ENCODE assay signal across 19 cellular contexts in the genomic region with DNA sequence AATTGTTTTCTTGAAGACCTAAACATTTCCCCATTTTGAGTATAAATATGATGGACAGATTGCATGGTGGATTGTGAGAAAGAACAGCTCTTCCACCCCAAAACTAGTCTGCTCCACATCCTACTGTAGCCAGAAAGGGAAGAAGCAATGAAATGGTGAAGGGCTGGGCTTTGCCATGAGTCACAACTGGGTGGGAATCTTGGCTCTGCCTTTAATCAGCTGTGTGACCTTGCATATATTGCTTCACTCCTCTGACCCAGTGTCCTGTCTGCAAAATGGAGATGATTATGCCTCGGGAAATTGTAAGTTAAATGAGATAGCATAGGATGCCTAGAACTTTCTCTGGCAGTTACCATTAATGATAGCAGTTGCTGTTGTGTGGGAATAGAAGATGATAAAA.
DNase-seq lines count a peak whose midpoint lies in the region; TF ChIP-seq lines count a peak whose summit lies in the region.
"Had no signal": no experiment of that assay in that cellular context is flagged by ENCODE, and none has a peak within 500 bp of the region (broad histone marks: within the 10 kb centered on the region; RNA-seq: fewer than 3 reads in every experiment).

No MANE protein-coding gene starts in this region.

- H3K4me1 ChIP-seq in GM23248 (ENCODE audit: insufficient read depth): peaks cover 7% of the 10 kb centered on the region; the same call in 1 of the 2 replicates
- peaks cover 2% of the 10 kb centered on the region for H3K4me1 ChIP-seq in fibroblast of lung (ENCODE audit: control insufficient read depth, extremely low read depth, insufficient read depth, low read length)

- H3K9ac ChIP-seq in GM23248: no peak overlapping the region
- no peak overlapping the region for H3K9ac ChIP-seq in fibroblast of lung (ENCODE audit: insufficient read depth, low read length)

- H3K27me3 ChIP-seq in GM23248 (replicated peaks; ENCODE audit: insufficient read depth) (no peaks in the 10 kb centered on the region), fibroblast of lung (ENCODE audit: control insufficient read depth, insufficient read depth, low read length) (no peaks in the 10 kb centered on the region)

- no peak for TF ChIP-seq CTCF in fibroblast of lung (conservative IDR thresholded peaks at IDR 0.05 in 1 of 2, IDR thresholded peaks at IDR 0.05 in 1 of 2; ENCODE audit: low read depth in 1 of 2, low read length in 2 of 2)

- H3K27ac ChIP-seq in GM23248: no peak overlapping the region
- H3K27ac ChIP-seq in fibroblast of lung (ENCODE audit: insufficient read depth, low read length): no peak overlapping the region
- H3K27ac ChIP-seq in temporal lobe (ENCODE audit: low read depth, low read length): peak overlapping the region; percentile 9
- H3K27ac ChIP-seq: C4-2B had no signal

- H3F3A ChIP-seq in GM23248 (ENCODE audit: insufficient read depth): no peaks in the 10 kb centered on the region

- H3K36me3 ChIP-seq in GM23248 (ENCODE audit: low read depth) (no peaks in the 10 kb centered on the region), fibroblast of lung (ENCODE audit: control insufficient read depth, insufficient read depth, low read length) (no peaks in the 10 kb centered on the region)

- H4K20me1 ChIP-seq in GM23248 (ENCODE audit: insufficient read depth) (no peaks in the 10 kb centered on the region), fibroblast of lung (ENCODE audit: control insufficient read depth, extremely low read depth, insufficient read depth, low read length) (no peaks in the 10 kb centered on the region)

- no peak overlapping the region for H3K4me2 ChIP-seq in GM23248 (ENCODE audit: unreplicated experiment)
- no peak overlapping the region for H3K4me2 ChIP-seq in fibroblast of lung (ENCODE audit: extremely low read depth, insufficient read depth, low read length)

- H2AFZ ChIP-seq in GM23248: no peak overlapping the region
- no peak overlapping the region for H2AFZ ChIP-seq in fibroblast of lung (ENCODE audit: low read length)

- H3K9me2 ChIP-seq in GM23248 (ENCODE audit: insufficient read depth): no peaks in the 10 kb centered on the region

- H3K9me3 ChIP-seq in GM23248 (ENCODE audit: low read depth): no peaks in the 10 kb centered on the region
- no peaks in the 10 kb centered on the region for H3K9me3 ChIP-seq in fibroblast of lung (ENCODE audit: control insufficient read depth, insufficient read depth, low read depth, low read length)

- H3K79me2 ChIP-seq in GM23248 (ENCODE audit: insufficient read depth): no peaks in the 10 kb centered on the region
- no peaks in the 10 kb centered on the region for H3K79me2 ChIP-seq in fibroblast of lung (ENCODE audit: control insufficient read depth, insufficient read depth, low read length)

- in situ Hi-C loops in GM23248 (cut with MboI): no loop called here

- WGBS in GM23248 (ENCODE audit: low coverage in 1 of 2, low lambda C conversion rate in 2 of 2, missing lambda C conversion rate in 2 of 2), 2 experiments: 27 to 56% methylated on average over 1 of the region's 1 CpG

- H3K4me3 ChIP-seq in GM23248: no peak overlapping the region
- no peak overlapping the region for H3K4me3 ChIP-seq in fibroblast of lung (replicated peaks in 1 of 4; ENCODE audit: control extremely low read depth in 1 of 4, insufficient read depth in 1 of 4, low read depth in 3 of 4, low read length in 4 of 4)

- peak; percentile 71 for DNase-seq in GM23248
- peak; percentile 28 for DNase-seq in RPMI7951 (ENCODE audit: low read depth)
- DNase-seq in fibroblast of lung (ENCODE audit: low read depth in 2 of 2): peak; percentile 18 to 79
- DNase-seq in HPDE6-E6E7 (ENCODE audit: extremely low spot score): no peak
- no peak for DNase-seq in amniotic stem cell (lab: John Stamatoyannopoulos, UW)
- DNase-seq in NCI-H1694 (lab: John Stamatoyannopoulos, UW): no peak
- DNase-seq: activated CD4-positive, alpha-beta T cell treated with anti-CD3 and anti-CD28 coated beads, Interleukin-2, amount 10 ng/mL, durations not matched to agents 24 days and 14 days; activated naive CD4-positive, alpha-beta T cell treated with anti-CD3 and anti-CD28 coated beads, Interleukin-2, amount 50 U/mL, for 16 hours; activated T-cell treated with anti-CD3 and anti-CD28 coated beads for 4 hours; caudate nucleus; DND-41; effector memory CD4-positive, alpha-beta T cell; glutamatergic neuron; immature natural killer cell; NCI-H1417; NCI-H2227 treated with DMSO at 0.1 percent for 48 hours; nephron progenitor cell had no signal

Comparison
In these comparisons a context has a peak if more than half of its experiments do, and no peak if none do; other contexts are left out.
1. DNase-seq: peak in GM23248 (single experiment), RPMI7951 (single experiment) and fibroblast of lung (2 of 2); none in HPDE6-E6E7 (single experiment), amniotic stem cell (single experiment) and NCI-H1694 (single experiment).